Comparison of ENCODE assay signal across 5 cellular contexts in the genomic region with DNA sequence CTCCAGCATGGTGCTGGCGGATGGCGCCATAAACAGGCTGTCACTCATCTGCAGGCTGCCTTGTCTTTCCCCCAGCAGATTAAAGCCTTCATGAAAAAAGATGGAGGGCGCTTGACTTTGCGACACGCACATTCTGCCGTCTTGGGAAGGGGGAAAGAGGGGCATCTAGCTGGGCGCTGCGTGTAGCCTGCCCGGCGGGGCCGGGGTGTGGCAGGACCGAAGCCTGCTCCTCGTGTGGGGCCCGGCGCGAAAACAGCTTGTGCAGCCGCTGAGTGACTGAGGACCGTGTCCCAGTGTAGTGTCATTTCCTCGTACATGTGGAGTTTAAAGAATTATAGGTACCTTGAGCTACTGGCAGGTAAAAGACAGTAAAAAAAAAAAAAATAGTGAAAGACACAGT.
"Had no signal": no experiment of that assay in that cellular context is flagged by ENCODE, and none has a peak within 500 bp of the region (broad histone marks: within the 10 kb centered on the region; RNA-seq: fewer than 3 reads in every experiment).

No MANE protein-coding gene starts in this region.

- H3K9me3 Mint-ChIP-seq: GM23338, H9 had no signal

- H3K4me3 Mint-ChIP-seq: GM23338, H9 had no signal

- DNase-seq: H9, HCEC 1CT, IMR-90 had no signal

- H2AFZ ChIP-seq: GM23338 had no signal

- H3K4me2 ChIP-seq: GM23338 had no signal

- H3K27ac Mint-ChIP-seq: GM23338 had no signal

- H3K4me1 Mint-ChIP-seq: GM23338, H9 had no signal

- H3K4me3 ChIP-seq: GM23338, K562 had no signal

- ATAC-seq: GM23338, K562 had no signal
